1 cellular context compared by ENCODE assay signal in genomic region chr11:68893282-68893681, GRCh38.
TF ChIP-seq lines count a peak whose summit lies in the region.

No MANE protein-coding gene starts in this region.

TF ChIP-seq in HepG2, 621 proteins besides CTCF, POLR2A, EP300 and RAD21:
- TF ChIP-seq TRIM24 (CRISPR knock-in tag; IDR thresholded peaks at IDR 0.05): no peak
- no peak for TF ChIP-seq ARNT (IDR thresholded peaks at IDR 0.05)
- TF ChIP-seq CC2D1A (CRISPR knock-in tag; IDR thresholded peaks at IDR 0.05): no peak
- TF ChIP-seq HOXA5 (CRISPR knock-in tag; IDR thresholded peaks at IDR 0.05): no peak
- TF ChIP-seq POGZ (CRISPR knock-in tag; IDR thresholded peaks at IDR 0.05): no peak
- TF ChIP-seq PAWR (CRISPR knock-in tag; IDR thresholded peaks at IDR 0.05; ENCODE audit: borderline replicate concordance): no peak
- no peak for TF ChIP-seq ZSCAN31 (CRISPR knock-in tag; IDR thresholded peaks at IDR 0.05; ENCODE audit: low read depth)
- TF ChIP-seq ZNF235 (CRISPR knock-in tag; IDR thresholded peaks at IDR 0.05; ENCODE audit: borderline replicate concordance): no peak
- no peak for TF ChIP-seq SKI (IDR thresholded peaks at IDR 0.05; ENCODE audit: partially characterized antibody)
- no peak for TF ChIP-seq MZF1 (CRISPR knock-in tag; IDR thresholded peaks at IDR 0.05; ENCODE audit: borderline replicate concordance)
- TF ChIP-seq ZBTB46 (CRISPR knock-in tag; IDR thresholded peaks at IDR 0.05; ENCODE audit: borderline replicate concordance): no peak
- no peak for TF ChIP-seq ZNF276 (CRISPR knock-in tag; IDR thresholded peaks at IDR 0.05; ENCODE audit: low read depth)
- TF ChIP-seq HNF4A (CRISPR knock-in tag; IDR thresholded peaks at IDR 0.05): no peak
- TF ChIP-seq CAMTA2 (CRISPR knock-in tag; IDR thresholded peaks at IDR 0.05; ENCODE audit: borderline replicate concordance): no peak
- no peak for TF ChIP-seq RXRB (CRISPR knock-in tag; IDR thresholded peaks at IDR 0.05; ENCODE audit: borderline replicate concordance)
